ENCODE assay signal across 8 cellular contexts in the genomic region with DNA sequence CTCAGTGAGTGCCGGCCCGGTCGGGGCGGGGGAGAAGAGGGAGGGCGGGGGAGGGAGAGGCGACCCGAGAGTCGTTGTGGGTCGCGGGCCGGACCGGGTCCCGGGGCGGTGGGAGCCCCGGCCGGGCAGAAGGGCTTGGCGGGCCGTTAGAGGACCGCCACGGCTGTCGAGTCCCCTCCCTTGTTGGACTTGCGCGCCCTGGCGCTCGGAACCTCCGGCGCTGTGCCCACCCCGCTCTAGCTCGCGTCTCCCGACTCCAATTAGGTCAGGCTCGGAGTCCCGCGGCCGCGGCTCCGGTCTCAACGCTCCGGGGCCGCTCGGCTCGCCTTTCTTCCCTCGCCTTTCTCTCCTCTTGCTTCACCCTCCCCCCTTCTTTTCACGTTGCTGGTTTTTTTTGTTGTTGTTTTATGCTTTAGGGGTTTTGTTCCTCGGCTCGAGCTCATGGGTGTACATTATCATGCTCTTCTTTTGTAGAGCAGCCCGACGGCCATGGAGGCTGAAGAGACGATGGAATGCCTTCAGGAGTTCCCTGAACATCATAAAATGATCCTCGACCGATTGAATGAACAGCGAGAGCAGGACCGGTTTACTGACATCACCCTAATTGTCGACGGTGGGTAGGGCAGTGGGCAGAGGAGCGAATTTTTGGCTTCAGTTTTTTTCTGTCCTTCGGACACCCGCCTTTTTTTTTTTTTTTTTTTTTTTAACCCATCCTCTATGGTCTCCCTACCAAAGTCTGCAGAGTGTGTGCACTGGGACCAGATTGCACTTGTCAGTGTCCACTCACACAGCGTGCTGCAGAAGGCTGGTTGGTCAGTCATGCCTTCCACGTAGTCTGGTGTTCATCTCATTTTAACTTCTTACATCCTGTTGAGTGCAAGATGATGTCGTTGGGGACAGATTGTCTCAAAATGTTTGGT. TPM values are rescaled to one million over a fixed set of nuclear protein-coding genes. Genes with fewer than 3 reads are reported as not detected.
DNase-seq lines count a peak whose midpoint lies in the region; ATAC-seq and TF ChIP-seq lines count a peak whose summit lies in the region.

No MANE protein-coding gene starts in this region.

- CTCF ChIA-PET in AG04450 (lab: Charles Lee): interaction anchor here (0.6 to 4.0 kb wide), 9 partner anchors 16 to 362 kb away, joined by 3 to 50 read pairs (median 5); a partner anchor contains a TSS

- peaks cover 5% of the 10 kb centered on the region; the same call in 1 of the 2 replicates for H3F3A ChIP-seq in MM.1S (ENCODE audit: insufficient read depth, low read length)
- peaks cover 18% of the 10 kb centered on the region for H3F3A ChIP-seq in neural progenitor cell (ENCODE audit: low read depth)

- ATAC-seq in HG02571 (IDR thresholded peaks at IDR 0.05; ENCODE audit: unreplicated experiment): peak; percentile 34

- H2AFZ ChIP-seq in MM.1S (ENCODE audit: low read length) (peak overlapping the region; percentile 88), neural progenitor cell (replicated peaks) (peak overlapping the region; percentile 39)

- H3K9ac ChIP-seq in MM.1S (ENCODE audit: low read length) (peak overlapping the region; percentile 97), neural progenitor cell (peak overlapping the region; percentile 68)

- peak overlapping the region; percentile 90 for H3K27ac Mint-ChIP-seq in neural progenitor cell

- H3K27ac ChIP-seq in AG04450 (ENCODE audit: low read depth, low read length) (peak overlapping the region; percentile 91), MM.1S (ENCODE audit: low read length) (peak overlapping the region; percentile 96), VCaP (peak overlapping the region; percentile 97), neural progenitor cell (peak overlapping the region; percentile 92)

- H3K36me3 ChIP-seq in MM.1S (replicated peaks; ENCODE audit: insufficient read depth, low read length) (peaks cover 13% of the 10 kb centered on the region; the same call in 1 of the 2 replicates), neural progenitor cell (peaks cover 13% of the 10 kb centered on the region)

- H3K4me1 Mint-ChIP-seq in neural progenitor cell: peaks cover 25% of the 10 kb centered on the region

- H3K4me3 ChIP-seq in AG04450 (ENCODE audit: low read depth, low read length) (peak overlapping the region; percentile 79), GM12865 (ENCODE audit: low read depth, low read length) (peak overlapping the region; percentile 90), MM.1S (ENCODE audit: low read length) (peak overlapping the region; percentile 99), fibroblast of the aortic adventitia (ENCODE audit: low read depth, low read length) (peak overlapping the region; percentile 88), neural progenitor cell (peak overlapping the region; percentile 66)

- DNase-seq in AG04450 (ENCODE audit: low read depth, low spot score) (peak; percentile 21), GM12865 (ENCODE audit: low read depth) (peak; percentile 65), MM.1S (no peak), fibroblast of the aortic adventitia (ENCODE audit: low read depth) (peak; percentile 56), neural progenitor cell (ENCODE audit: low spot score) (no peak), cortex of kidney (lab: John Stamatoyannopoulos, UW) (no peak)

- no peaks in the 10 kb centered on the region for H3K9me3 Mint-ChIP-seq in neural progenitor cell

- H4K20me1 ChIP-seq in MM.1S (ENCODE audit: insufficient read depth, low read length) (no peaks in the 10 kb centered on the region), neural progenitor cell (ENCODE audit: low read depth) (peaks cover 22% of the 10 kb centered on the region)

- H3K27me3 Mint-ChIP-seq in neural progenitor cell (ENCODE audit: insufficient read depth, low read depth): peaks cover 4% of the 10 kb centered on the region

- peaks cover 53% of the 10 kb centered on the region for H3K79me2 ChIP-seq in MM.1S (ENCODE audit: low read length)
- H3K79me2 ChIP-seq in neural progenitor cell (ENCODE audit: low read depth): peaks cover 53% of the 10 kb centered on the region

- peaks cover 21% of the 10 kb centered on the region for H3K36me3 Mint-ChIP-seq in neural progenitor cell

- peak overlapping the region; percentile 96 for H3K4me3 Mint-ChIP-seq in neural progenitor cell

- H3K27me3 ChIP-seq in AG04450 (ENCODE audit: control insufficient read depth, insufficient read depth, low read length): no peaks in the 10 kb centered on the region
- no peaks in the 10 kb centered on the region for H3K27me3 ChIP-seq in MM.1S (replicated peaks; ENCODE audit: insufficient read depth, low read length)
- H3K27me3 ChIP-seq in neural progenitor cell: no peaks in the 10 kb centered on the region

- H3K9me2 ChIP-seq in MM.1S (replicated peaks; ENCODE audit: insufficient read depth, low read length): no peaks in the 10 kb centered on the region

- POLR2A ChIA-PET in AG04450 (lab: Yijun Ruan, JAX): interaction anchor here (0.6 to 2.4 kb wide), 13 partner anchors 9 to 362 kb away, joined by 3 to 16 read pairs (median 4); a partner anchor contains a TSS

- H3K9me3 ChIP-seq in AG04450 (ENCODE audit: control insufficient read depth, insufficient read depth, low read length) (no peaks in the 10 kb centered on the region), MM.1S (replicated peaks; ENCODE audit: insufficient read depth, low read length) (no peaks in the 10 kb centered on the region), neural progenitor cell (ENCODE audit: low read depth) (no peaks in the 10 kb centered on the region)

- TF ChIP-seq CTCF in AG04450 (IDR thresholded peaks at IDR 0.05; ENCODE audit: low read depth, low read length) (0 out of 2 replicates have a peak, but pooled peaks have one; percentile 7), GM12865 (IDR thresholded peaks at IDR 0.05; ENCODE audit: insufficient read depth, low read depth, low read length, missing control alignments) (no peak), MM.1S (IDR thresholded peaks at IDR 0.05; ENCODE audit: low read length) (no peak), VCaP (conservative IDR thresholded peaks at IDR 0.05) (no peak), fibroblast of the aortic adventitia (IDR thresholded peaks at IDR 0.05; ENCODE audit: insufficient read depth, low read length) (no peak), neural progenitor cell (IDR thresholded peaks at IDR 0.05) (no peak)

- H3K4me1 ChIP-seq in MM.1S (ENCODE audit: low read length) (peaks cover 14% of the 10 kb centered on the region), neural progenitor cell (peaks cover 17% of the 10 kb centered on the region)

- H3K4me2 ChIP-seq in MM.1S (ENCODE audit: low read depth, low read length): peak overlapping the region; percentile 94
- peak overlapping the region; percentile 90 for H3K4me2 ChIP-seq in neural progenitor cell

RNA-seq across cellular contexts. Expression of a gene that starts 1.1 kb away (rescaled TPM):
- 30.4 and 42.5 TPM in 2 replicates for polyA plus RNA-seq in AG04450 (2011; rRNA removed)
- polyA minus RNA-seq in AG04450 (2011; rRNA and poly(A)+ RNA removed): 32.5 and 37.4 TPM in 2 replicates
- total RNA-seq in fibroblast of the aortic adventitia (ENCODE audit: low replicate concordance): 42.3 and 43.7 TPM in 2 replicates
- total RNA-seq in neural progenitor cell (ENCODE audit: low replicate concordance): 56.3 and 96.5 TPM in 2 replicates

Comparison
In these comparisons a context has a peak if more than half of its experiments do, and no peak if none do; other contexts are left out.
1. DNase-seq: peak in AG04450 (single experiment), GM12865 (single experiment) and fibroblast of the aortic adventitia (single experiment); none in MM.1S (single experiment), neural progenitor cell (single experiment) and cortex of kidney (single experiment).
2. Peak in every context shown above with its lines, with median percentiles within 50 percentile points of each other: H3K27ac ChIP-seq and H3K4me3 ChIP-seq.